12 cellular contexts compared by ENCODE assay signal in genomic region chr13:43388282-43389034, GRCh38.
DNase-seq lines count a peak whose midpoint lies in the region; ATAC-seq and TF ChIP-seq lines count a peak whose summit lies in the region.
"Had no signal": no experiment of that assay in that cellular context is flagged by ENCODE, and none has a peak within 500 bp of the region (broad histone marks: within the 10 kb centered on the region; RNA-seq: fewer than 3 reads in every experiment).

No MANE protein-coding gene starts in this region.

- no TSS peak for BruUV-seq in Caco-2 (replicated peaks; lab: Mats Ljungman, UMichigan)

- CTCF ChIA-PET in Caco-2 (lab: Charles Lee), result no interaction called here
- CTCF ChIA-PET in naive thymus-derived CD4-positive, alpha-beta T cell (lab: Charles Lee), result no interaction called here

- H3K9me3 Mint-ChIP-seq in Caco-2 (ENCODE audit: unreplicated experiment), result no peaks in the 10 kb centered on the region
- no peaks in the 10 kb centered on the region for H3K9me3 Mint-ChIP-seq in naive thymus-derived CD4-positive, alpha-beta T cell
- H3K9me3 Mint-ChIP-seq: activated naive CD8-positive, alpha-beta T cell treated with anti-CD3 and anti-CD28 coated beads, Interleukin-2, amount 50 U/mL, for 24 hours had no signal

- TF ChIP-seq CTCF in Caco-2 (IDR thresholded peaks at IDR 0.05; ENCODE audit: insufficient read depth in 1 of 2, low read depth in 1 of 2, low read length in 1 of 2, severe bottlenecking in 1 of 2, unreplicated experiment in 1 of 2) (no peak), Peyer's patch (IDR thresholded peaks at IDR 0.05) (no peak)

- peak; percentile 67 for ATAC-seq in GM19463 (IDR thresholded peaks at IDR 0.05; ENCODE audit: unreplicated experiment)
- no peak for ATAC-seq in naive thymus-derived CD4-positive, alpha-beta T cell
- ATAC-seq: activated naive CD8-positive, alpha-beta T cell treated with anti-CD3 and anti-CD28 coated beads, Interleukin-2, amount 50 U/mL, for 24 hours had no signal

- intact Hi-C loops in Caco-2 (cut with micrococcal nuclease; ENCODE audit: unreplicated experiment), result loop anchor here (5.0 kb wide), 1 partner anchor 129 kb away; no protein-coding TSS in a partner anchor
- intact Hi-C loops in naive thymus-derived CD4-positive, alpha-beta T cell (cut with micrococcal nuclease), result no loop called here

- peaks cover 19% of the 10 kb centered on the region for H3K4me1 Mint-ChIP-seq in Caco-2 (ENCODE audit: low read depth, unreplicated experiment)
- no peaks in the 10 kb centered on the region for H3K4me1 Mint-ChIP-seq in naive thymus-derived CD4-positive, alpha-beta T cell
- H3K4me1 Mint-ChIP-seq: activated naive CD8-positive, alpha-beta T cell treated with anti-CD3 and anti-CD28 coated beads, Interleukin-2, amount 50 U/mL, for 24 hours; B cell had no signal

- H3K4me3 Mint-ChIP-seq in Caco-2 (ENCODE audit: unreplicated experiment), result peak overlapping the region; percentile 60
- H3K4me3 Mint-ChIP-seq in naive thymus-derived CD4-positive, alpha-beta T cell, result no peak overlapping the region
- H3K4me3 Mint-ChIP-seq: activated naive CD8-positive, alpha-beta T cell treated with anti-CD3 and anti-CD28 coated beads, Interleukin-2, amount 50 U/mL, for 24 hours; B cell had no signal

- no peaks in the 10 kb centered on the region for H3K27me3 Mint-ChIP-seq in Caco-2 (ENCODE audit: insufficient read depth, unreplicated experiment)
- H3K27me3 Mint-ChIP-seq in naive thymus-derived CD4-positive, alpha-beta T cell, result peaks cover 0 to 10% (median 3%) of the 10 kb centered on the region in 5 donors
- H3K27me3 Mint-ChIP-seq: activated naive CD8-positive, alpha-beta T cell treated with anti-CD3 and anti-CD28 coated beads, Interleukin-2, amount 50 U/mL, for 24 hours; B cell had no signal

- no peak overlapping the region for H3K27ac ChIP-seq in naive thymus-derived CD4-positive, alpha-beta T cell (ENCODE audit: low read depth, low read length)
- no peak overlapping the region for H3K27ac ChIP-seq in Peyer's patch

- DNase-seq in Caco-2 (peak in 1 of 2 experiments; percentile 42), HT-29 (ENCODE audit: low spot score) (peak; percentile 89), glomerular visceral epithelial cell (ENCODE audit: extremely low spot score) (peak; percentile 43), SKM-1 (lab: John Stamatoyannopoulos, UW; ENCODE audit: unreplicated experiment) (no peak), Peyer's patch (no peak)
- DNase-seq in naive thymus-derived CD4-positive, alpha-beta T cell, result no peak
- DNase-seq in activated CD8-positive, alpha-beta memory T cell treated with anti-CD3 and anti-CD28 coated beads, Interleukin-2, amount 50 U/mL, for 4 hours, result no peak
- DNase-seq: activated naive CD8-positive, alpha-beta T cell treated with anti-CD3 and anti-CD28 coated beads, Interleukin-2, amount 50 U/mL, for 24 hours; esophagus squamous epithelium; NCI-H82 had no signal

- no peak for TF ChIP-seq POLR2A in Peyer's patch (IDR thresholded peaks at IDR 0.05)

- H3K4me3 ChIP-seq in Caco-2 (ENCODE audit: low read depth, low read length) (no peak overlapping the region), Peyer's patch (no peak overlapping the region)
- no peak overlapping the region for H3K4me3 ChIP-seq in naive thymus-derived CD4-positive, alpha-beta T cell (ENCODE audit: low read length)
- H3K4me3 ChIP-seq: esophagus squamous epithelium had no signal

- H3K27me3 ChIP-seq in Caco-2 (replicated peaks; ENCODE audit: control insufficient read depth, insufficient read depth, low read length), result no peaks in the 10 kb centered on the region
- H3K27me3 ChIP-seq in naive thymus-derived CD4-positive, alpha-beta T cell (ENCODE audit: control insufficient read depth in 2 of 2, insufficient read depth in 2 of 2, low read length in 2 of 2), result peaks cover 0 to 4% of the 10 kb centered on the region in 2 donors
- no peaks in the 10 kb centered on the region for H3K27me3 ChIP-seq in Peyer's patch
- H3K27me3 ChIP-seq: esophagus squamous epithelium had no signal

- H3K36me3 ChIP-seq in Caco-2 (ENCODE audit: control insufficient read depth, insufficient read depth, low read length) (no peaks in the 10 kb centered on the region), Peyer's patch (no peaks in the 10 kb centered on the region)
- H3K36me3 ChIP-seq in naive thymus-derived CD4-positive, alpha-beta T cell (ENCODE audit: control insufficient read depth in 2 of 3, insufficient read depth in 3 of 3, low read length in 3 of 3), result no peaks in the 10 kb centered on the region
- H3K36me3 ChIP-seq: esophagus squamous epithelium had no signal

- POLR2A ChIA-PET in Caco-2 (lab: Charles Lee), result interaction anchor here (0.6 to 0.7 kb wide), 3 partner anchors 444 to 574 kb away, joined by 4 to 5 read pairs (median 4); partner anchors contain the start of genes CCDC122 and LACC1
- POLR2A ChIA-PET in naive thymus-derived CD4-positive, alpha-beta T cell (lab: Charles Lee), result no interaction called here

- H3K9me3 ChIP-seq in Caco-2 (no peaks in the 10 kb centered on the region), Peyer's patch (no peaks in the 10 kb centered on the region)
- no peaks in the 10 kb centered on the region for H3K9me3 ChIP-seq in naive thymus-derived CD4-positive, alpha-beta T cell (ENCODE audit: control insufficient read depth in 2 of 3, low read length in 3 of 3)
- H3K9me3 ChIP-seq: esophagus squamous epithelium had no signal

- H3K4me1 ChIP-seq in Caco-2 (peaks cover 40% of the 10 kb centered on the region), Peyer's patch (no peaks in the 10 kb centered on the region)
- no peaks in the 10 kb centered on the region for H3K4me1 ChIP-seq in naive thymus-derived CD4-positive, alpha-beta T cell (ENCODE audit: control insufficient read depth in 2 of 2, insufficient read depth in 2 of 2, low read length in 2 of 2)

- peak overlapping the region; percentile 49 for H3K27ac Mint-ChIP-seq in Caco-2 (ENCODE audit: unreplicated experiment)
- H3K27ac Mint-ChIP-seq in naive thymus-derived CD4-positive, alpha-beta T cell, result no peak overlapping the region
- H3K27ac Mint-ChIP-seq: activated naive CD8-positive, alpha-beta T cell treated with anti-CD3 and anti-CD28 coated beads, Interleukin-2, amount 50 U/mL, for 24 hours; B cell had no signal

- H3K36me3 Mint-ChIP-seq in Caco-2 (ENCODE audit: insufficient read depth, unreplicated experiment), result peaks cover 5% of the 10 kb centered on the region
- H3K36me3 Mint-ChIP-seq in naive thymus-derived CD4-positive, alpha-beta T cell, result no peaks in the 10 kb centered on the region

Comparison
In these comparisons a context has a peak if more than half of its experiments do, and no peak if none do; other contexts are left out.
1. DNase-seq: peak in HT-29 (single experiment) and glomerular visceral epithelial cell (single experiment); none in SKM-1 (single experiment), naive thymus-derived CD4-positive, alpha-beta T cell (0 of 9), activated CD8-positive, alpha-beta memory T cell treated with anti-CD3 and anti-CD28 coated beads, Interleukin-2, amount 50 U/mL, for 4 hours (single experiment) and Peyer's patch (0 of 3).